26 cellular contexts compared by ENCODE assay signal in the genomic region with DNA sequence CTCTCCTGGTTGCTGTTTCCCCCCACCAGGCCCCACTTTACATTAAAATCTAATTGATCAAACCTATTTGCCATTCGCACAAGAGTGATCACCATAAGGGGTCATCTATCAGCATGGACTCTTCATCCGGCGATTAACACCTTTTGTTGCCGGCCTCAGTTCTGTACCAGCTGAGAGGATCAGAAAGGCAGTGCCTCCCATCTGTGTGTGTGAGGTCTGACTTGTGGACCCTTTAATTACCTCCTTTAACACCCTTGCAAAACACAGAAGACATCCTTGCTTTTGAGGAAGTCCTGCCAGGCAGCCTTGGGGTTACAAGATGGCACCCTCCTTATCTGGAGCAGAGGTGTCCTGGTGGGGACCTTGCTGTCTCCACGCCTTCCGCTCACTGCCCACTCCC.
"Had no signal": no experiment of that assay in that cellular context is flagged by ENCODE, and none has a peak within 500 bp of the region (broad histone marks: within the 10 kb centered on the region; RNA-seq: fewer than 3 reads in every experiment).

No MANE protein-coding gene starts in this region.

- H3K9me3 Mint-ChIP-seq: activated CD4-positive, alpha-beta memory T cell treated with anti-CD3 and anti-CD28 coated beads, Interleukin-2, amount 10 ng/mL, durations not matched to agents 7 days and 5 days; activated naive CD4-positive, alpha-beta T cell treated with anti-CD3 and anti-CD28 coated beads, Interleukin-2, amount 10 ng/mL, durations not matched to agents 7 days and 5 days; activated T-cell treated with anti-CD3 and anti-CD28 coated beads, Interleukin-2, amount 50 U/mL, for 72 hours; activated T-helper 2 cell treated with anti-CD3 and anti-CD28 coated beads, Interferon-gamma antibody, Interleukin-2, Interleukin-4, amounts not matched to agents 10 μg/mL and 5 μg/mL and 100 μg/mL, durations not matched to agents 14 hours and 24 hours and 36 hours; T-helper 1 cell treated with Interleukin-12 subunit alpha and Interleukin-12 subunit beta and Interleukin-4 antibody, amounts not matched to agents 30 μg/mL and 1 μg/mL, for 36 hours had no signal

- H2AFZ ChIP-seq: PC-9 had no signal

- H3K4me1 Mint-ChIP-seq: activated CD4-positive, alpha-beta memory T cell treated with anti-CD3 and anti-CD28 coated beads, Interleukin-2, amount 10 ng/mL, durations not matched to agents 7 days and 5 days; activated CD4-positive, alpha-beta T cell treated with anti-CD3 and anti-CD28 coated beads for 36 hours; activated naive CD4-positive, alpha-beta T cell treated with anti-CD3 and anti-CD28 coated beads, Interleukin-2, amount 10 ng/mL, durations not matched to agents 7 days and 5 days; activated naive CD8-positive, alpha-beta T cell treated with anti-CD3 and anti-CD28 coated beads for 36 hours had no signal

- H3K27me3 ChIP-seq: brain microvascular endothelial cell, cardiac muscle cell had no signal

- H3K4me2 ChIP-seq: PC-9 had no signal

- H3K4me3 ChIP-seq: cardiac muscle cell, PC-9 had no signal

- H3K4me3 Mint-ChIP-seq: activated CD4-positive, alpha-beta memory T cell treated with anti-CD3 and anti-CD28 coated beads, Interleukin-2, amount 10 ng/mL, durations not matched to agents 7 days and 5 days; activated CD4-positive, alpha-beta T cell treated with anti-CD3 and anti-CD28 coated beads for 36 hours; activated naive CD4-positive, alpha-beta T cell treated with anti-CD3 and anti-CD28 coated beads, Interleukin-2, amount 10 ng/mL, durations not matched to agents 7 days and 5 days; activated naive CD8-positive, alpha-beta T cell treated with anti-CD3 and anti-CD28 coated beads for 36 hours; activated T-cell treated with anti-CD3 and anti-CD28 coated beads, Interleukin-2, amount 50 U/mL, for 72 hours; T-helper 1 cell treated with Interleukin-12 subunit alpha and Interleukin-12 subunit beta and Interleukin-4 antibody, amounts not matched to agents 30 μg/mL and 1 μg/mL, for 36 hours had no signal

- ATAC-seq: activated CD4-positive, alpha-beta T cell treated with anti-CD3 and anti-CD28 coated beads for 36 hours; activated T-cell treated with anti-CD3 and anti-CD28 coated beads, Interleukin-2, amount 50 U/mL, for 72 hours had no signal

- DNase-seq: activated CD4-positive, alpha-beta memory T cell treated with anti-CD3 and anti-CD28 coated beads, Interleukin-2, amount 10 ng/mL, durations not matched to agents 7 days and 5 days; activated CD4-positive, alpha-beta T cell treated with anti-CD3 and anti-CD28 coated beads for 36 hours; activated CD4-positive, alpha-beta T cell treated with anti-CD3 and anti-CD28 coated beads, Interleukin-2, amount 50 U/mL, for 1 hour; activated CD8-positive, alpha-beta memory T cell treated with anti-CD3 and anti-CD28 coated beads, Interleukin-2, amount 50 U/mL, for 4 hours; activated gamma-delta T cell treated with Interleukin-2 at 50 U/mL for 16 hours; activated naive CD4-positive, alpha-beta T cell treated with anti-CD3 and anti-CD28 coated beads, Interleukin-2, amount 10 ng/mL, durations not matched to agents 7 days and 5 days; activated naive CD8-positive, alpha-beta T cell treated with anti-CD3 and anti-CD28 coated beads for 36 hours; activated T-cell treated with anti-CD3 and anti-CD28 coated beads, Interleukin-2, amount 50 U/mL, for 72 hours; brain microvascular endothelial cell; cerebellar nuclear complex; Kasumi-1; KBM-7; NCI-H1092 treated with DMSO at 0.1 percent for 48 hours; NCI-H1436; NCI-H1694 treated with DMSO at 0.1 percent for 48 hours; NCI-H2029 treated with DMSO at 0.1 percent for 48 hours; NCI-H345; NCI-H510A; NCI-H526 treated with DMSO at 0.1 percent for 48 hours; PC-9; SHP77 treated with DMSO at 0.1 percent for 48 hours; T-helper 9 cell had no signal

- H3K36me3 Mint-ChIP-seq: activated naive CD4-positive, alpha-beta T cell treated with anti-CD3 and anti-CD28 coated beads, Interleukin-2, amount 10 ng/mL, durations not matched to agents 7 days and 5 days; activated naive CD8-positive, alpha-beta T cell treated with anti-CD3 and anti-CD28 coated beads for 36 hours had no signal

- H3K27ac Mint-ChIP-seq: activated CD4-positive, alpha-beta memory T cell treated with anti-CD3 and anti-CD28 coated beads, Interleukin-2, amount 10 ng/mL, durations not matched to agents 7 days and 5 days; activated CD4-positive, alpha-beta T cell treated with anti-CD3 and anti-CD28 coated beads for 36 hours; activated naive CD4-positive, alpha-beta T cell treated with anti-CD3 and anti-CD28 coated beads, Interleukin-2, amount 10 ng/mL, durations not matched to agents 7 days and 5 days; activated naive CD8-positive, alpha-beta T cell treated with anti-CD3 and anti-CD28 coated beads for 36 hours; activated T-cell treated with anti-CD3 and anti-CD28 coated beads, Interleukin-2, amount 50 U/mL, for 72 hours; activated T-helper 2 cell treated with anti-CD3 and anti-CD28 coated beads, Interferon-gamma antibody, Interleukin-2, Interleukin-4, amounts not matched to agents 10 μg/mL and 5 μg/mL and 100 μg/mL, durations not matched to agents 14 hours and 24 hours and 36 hours; T-helper 1 cell treated with Interleukin-12 subunit alpha and Interleukin-12 subunit beta and Interleukin-4 antibody, amounts not matched to agents 30 μg/mL and 1 μg/mL, for 36 hours had no signal

- H3K27ac ChIP-seq: brain microvascular endothelial cell, cardiac muscle cell, PC-9, VCaP had no signal

- H3K36me3 ChIP-seq: brain microvascular endothelial cell, cardiac muscle cell had no signal
